8 cellular contexts compared by ENCODE assay signal in genomic region chr4:37453004-37453360, GRCh38.
DNase-seq lines count a peak whose midpoint lies in the region; ATAC-seq, FAIRE-seq and TF ChIP-seq lines count a peak whose summit lies in the region.

No MANE protein-coding gene starts in this region.

- H3K4me3 ChIP-seq in AG04450 (ENCODE audit: low read depth, low read length) (no peak overlapping the region), WI38 (ENCODE audit: low read depth, low read length) (no peak overlapping the region), mesendoderm (ENCODE audit: low read length) (no peak overlapping the region), stomach smooth muscle (ENCODE audit: low read length in 2 of 2) (peak overlapping the region; percentile 71 to 85)

- CTCF ChIA-PET in AG04450 (lab: Charles Lee), result interaction anchor here (0.5 to 2.2 kb wide), 4 partner anchors 21 to 418 kb away, joined by 3 to 11 read pairs (median 3); no protein-coding TSS in a partner anchor

- POLR2A ChIA-PET in AG04450 (lab: Yijun Ruan, JAX), result interaction anchor here (0.6 kb wide), 1 partner anchor 80 kb away, joined by 6 read pairs; no protein-coding TSS in a partner anchor

- FAIRE-seq in endometrium (lab: Jason Lieb, UNC), result peak; percentile 58

- DNase-seq in AG04450 (ENCODE audit: low read depth, low spot score) (no peak), NCI-H2171 (lab: John Stamatoyannopoulos, UW) (peak; percentile 18), mesendoderm (peak; percentile 92)

- H2AK5ac ChIP-seq in mesendoderm (ENCODE audit: low read length), result no peak overlapping the region

- no peak overlapping the region for H2BK120ac ChIP-seq in mesendoderm (ENCODE audit: low read depth, low read length)

- H4K8ac ChIP-seq in mesendoderm (ENCODE audit: low read depth, low read length), result no peak overlapping the region

- no peak overlapping the region for H4K5ac ChIP-seq in mesendoderm (ENCODE audit: low read length)

- no CpG with 5 or more reads among the region's 4 CpGs for WGBS in mesendoderm (ENCODE audit: extremely low coverage, insufficient coverage, low lambda C conversion rate)

- TF ChIP-seq CTCF in AG04450 (IDR thresholded peaks at IDR 0.05; ENCODE audit: low read depth, low read length), result peak; percentile 38
- TF ChIP-seq CTCF in WI38 (IDR thresholded peaks at IDR 0.05; ENCODE audit: low read depth, low read length), result peak; percentile 22; the same call in 1 of the 2 replicates

- H3K4ac ChIP-seq in mesendoderm (ENCODE audit: low read depth, low read length), result no peak overlapping the region

- H3K9me3 ChIP-seq in AG04450 (ENCODE audit: control insufficient read depth, insufficient read depth, low read length), result no peaks in the 10 kb centered on the region; the same call in 1 of the 2 replicates
- H3K9me3 ChIP-seq in stomach smooth muscle (ENCODE audit: control insufficient read depth in 2 of 2, low read length in 2 of 2), result no peaks in the 10 kb centered on the region

- no peaks in the 10 kb centered on the region for H3K79me1 ChIP-seq in mesendoderm (ENCODE audit: low read length)

- no peak overlapping the region for H3K56ac ChIP-seq in mesendoderm (ENCODE audit: low read length)

- H3K27ac ChIP-seq in AG04450 (ENCODE audit: low read depth, low read length), result no peak overlapping the region
- H3K27ac ChIP-seq in mesendoderm (ENCODE audit: low read depth, low read length), result no peak overlapping the region
- H3K27ac ChIP-seq in stomach smooth muscle (ENCODE audit: low read length), result no peak overlapping the region

- no peak overlapping the region for H3K18ac ChIP-seq in mesendoderm (ENCODE audit: low read length)

- no peaks in the 10 kb centered on the region for H3K36me3 ChIP-seq in mesendoderm (ENCODE audit: control insufficient read depth, insufficient read depth, low read length)
- H3K36me3 ChIP-seq in stomach smooth muscle (ENCODE audit: control insufficient read depth in 2 of 2, insufficient read depth in 2 of 2, low read length in 2 of 2), result no peaks in the 10 kb centered on the region

- H3K23ac ChIP-seq in mesendoderm (ENCODE audit: low read length), result no peak overlapping the region

- no peak overlapping the region for H2BK15ac ChIP-seq in mesendoderm (replicated peaks; ENCODE audit: low read depth)

- H3K79me2 ChIP-seq in mesendoderm (ENCODE audit: control insufficient read depth, insufficient read depth, low read length), result no peaks in the 10 kb centered on the region

- H3K27me3 ChIP-seq in AG04450 (ENCODE audit: control insufficient read depth, insufficient read depth, low read length), result peaks cover 27% of the 10 kb centered on the region
- peaks cover 1% of the 10 kb centered on the region for H3K27me3 ChIP-seq in mesendoderm (ENCODE audit: insufficient read depth, low read length, poor library complexity)
- peaks cover 11 to 16% of the 10 kb centered on the region in 2 donors for H3K27me3 ChIP-seq in stomach smooth muscle (ENCODE audit: control insufficient read depth in 1 of 2, insufficient read depth in 2 of 2, low read length in 2 of 2)

- H3K4me1 ChIP-seq in mesendoderm (ENCODE audit: control insufficient read depth, low read depth, low read length) (no peaks in the 10 kb centered on the region), stomach smooth muscle (ENCODE audit: control insufficient read depth, insufficient read depth, low read length) (peaks cover 6% of the 10 kb centered on the region)

- peak overlapping the region; percentile 86 for H3K4me2 ChIP-seq in mesendoderm (ENCODE audit: low read length)

- no peak overlapping the region for H2BK5ac ChIP-seq in mesendoderm (ENCODE audit: low read length)

- H3K9ac ChIP-seq in mesendoderm (ENCODE audit: low read length), result peak overlapping the region; percentile 3
- no peak overlapping the region for H3K9ac ChIP-seq in stomach smooth muscle (ENCODE audit: low read length in 2 of 2)

- peak; percentile 55 for ATAC-seq in GM18519 (IDR thresholded peaks at IDR 0.05; ENCODE audit: low FRiP score, unreplicated experiment)
- peak; percentile 74 for ATAC-seq in HG03108 (IDR thresholded peaks at IDR 0.05; ENCODE audit: unreplicated experiment)

Comparison
In these comparisons a context has a peak if more than half of its experiments do, and no peak if none do; other contexts are left out.
1. H3K4me3 ChIP-seq: peak in stomach smooth muscle (2 of 2); none in AG04450 (single experiment), WI38 (single experiment) and mesendoderm (single experiment).